ENCODE assay signal across 15 cellular contexts in the genomic region with DNA sequence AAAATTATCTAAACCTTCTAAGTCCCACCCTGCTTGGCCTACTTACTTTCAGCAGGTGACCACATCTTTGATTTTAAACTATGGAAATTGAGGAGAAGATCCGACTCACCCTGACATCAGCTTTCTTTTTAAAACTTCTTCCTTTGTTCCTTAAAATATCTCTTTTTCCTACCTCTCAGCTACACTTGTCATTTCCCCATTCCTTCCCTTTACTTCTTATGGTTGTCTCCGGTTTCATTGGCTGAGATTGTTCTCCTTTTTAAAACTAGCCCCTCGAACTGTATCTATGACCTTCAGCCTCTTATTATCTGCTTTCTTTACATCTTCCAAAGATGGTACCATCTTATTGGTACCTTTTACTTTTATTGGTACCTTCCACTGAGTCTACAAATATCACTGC.
"Had no signal": no experiment of that assay in that cellular context is flagged by ENCODE, and none has a peak within 500 bp of the region (broad histone marks: within the 10 kb centered on the region; RNA-seq: fewer than 3 reads in every experiment).

No MANE protein-coding gene starts in this region.

- ATAC-seq: heart left ventricle; mucosa of descending colon; naive thymus-derived CD8-positive, alpha-beta T cell; right cardiac atrium had no signal

- H3K4me3 ChIP-seq: coronary artery, dorsolateral prefrontal cortex, heart left ventricle, mucosa of descending colon, ovary, smooth muscle cell had no signal

- H3K36me3 ChIP-seq: heart left ventricle, ovary had no signal

- H3K27ac ChIP-seq: coronary artery, dorsolateral prefrontal cortex, heart left ventricle, ovary had no signal

- DNase-seq: dorsolateral prefrontal cortex; effector CD8-positive, alpha-beta T cell; foreskin melanocyte; heart left ventricle; hippocampal formation; kidney glomerular epithelial cell; mucosa of descending colon; naive thymus-derived CD8-positive, alpha-beta T cell; ovary; right cardiac atrium; stimulated activated CD4-positive, alpha-beta T cell treated with anti-CD3 and anti-CD28 coated beads, Interleukin-2, amount 100 ng/mL, for 48 hours; stimulated activated naive CD4-positive, alpha-beta T cell treated with Interleukin-2 at 50 U/mL for 16 hours; trophoblast cell had no signal

- H3K4me2 ChIP-seq: smooth muscle cell had no signal

- H3K27me3 ChIP-seq: dorsolateral prefrontal cortex, heart left ventricle, ovary had no signal

- H3K9me3 ChIP-seq: mucosa of descending colon, ovary had no signal
